Comparison of ENCODE assay signal across 8 cellular contexts in genomic region chr2:27889774-27890145, GRCh38. TPM values are rescaled to one million over a fixed set of nuclear protein-coding genes. Genes with fewer than 3 reads are reported as not detected.
A peak's percentile ranks its signal among the peaks of the same experiment; 100 is the strongest.
DNase-seq lines count a peak whose midpoint lies in the region; ATAC-seq, FAIRE-seq and TF ChIP-seq lines count a peak whose summit lies in the region.

No MANE protein-coding gene starts in this region.

- CTCF ChIA-PET in K562 (lab: Yijun Ruan, JAX; ENCODE audit: low intra/inter-chr PET ratio) = no interaction called here
- CTCF ChIA-PET in HepG2 (lab: Yijun Ruan, JAX; ENCODE audit: low intra/inter-chr PET ratio, low total read pairs) = no interaction called here

- POLR2A ChIA-PET in K562 (lab: Yijun Ruan, JAX) (interaction anchor here (0.6 to 1.5 kb wide), 3 partner anchors 9 to 466 kb away, joined by 3 to 5 read pairs (median 3); no protein-coding TSS in a partner anchor), HepG2 (lab: Yijun Ruan, JAX) (interaction anchor here (0.6 to 2.7 kb wide), 10 partner anchors 14 to 516 kb away, joined by 3 to 20 read pairs (median 4); no protein-coding TSS in a partner anchor)

- TF ChIP-seq RAD21 in K562 (CRISPR knock-in tag; conservative IDR thresholded peaks at IDR 0.05 in 1 of 2, IDR thresholded peaks at IDR 0.05 in 1 of 2) = no peak
- no peak for TF ChIP-seq RAD21 in HepG2 (CRISPR knock-in tag; IDR thresholded peaks at IDR 0.05)

- peak; percentile 35 for DNase-seq in DMS 273 treated with DMSO at 0.1 percent for 48 hours (lab: John Stamatoyannopoulos, UW)
- DNase-seq in HuH-7.5 (ENCODE audit: low spot score) = peak; percentile 12
- no peak for DNase-seq in K562 (ENCODE audit: extremely low read depth in 1 of 4, low spot score in 3 of 4)
- no peak for DNase-seq in HepG2 (ENCODE audit: low spot score)
- DNase-seq in tibial artery = peak in 1 of 2 donors; percentile 72
- no peak for DNase-seq in posterior cingulate gyrus
- no peak for DNase-seq in NCI-H774 (lab: John Stamatoyannopoulos, UW)
- DNase-seq in HT-29 (ENCODE audit: low spot score) = no peak

- intact Hi-C loops in K562 (cut with micrococcal nuclease) (loop anchor here (10.0 kb wide), 2 partner anchors 135 to 505 kb away; partner anchors contain the start of gene FOSL2), HepG2 (cut with micrococcal nuclease; ENCODE audit: unreplicated experiment) (loop anchor here (1.0 to 10.0 kb wide), 4 partner anchors 38 to 503 kb away; partner anchors contain the start of gene FOSL2), tibial artery (cut with DNase I; ENCODE audit: low total_unique reads) (loop anchor here (2.0 to 10.0 kb wide), 3 partner anchors 65 to 501 kb away; partner anchors contain the start of gene MRPL33), posterior cingulate gyrus (cut with DNase I) (loop anchor here (2.0 kb wide), 1 partner anchor 505 kb away; no protein-coding TSS in a partner anchor)

- no peak for TF ChIP-seq POLR2A in K562 (conservative IDR thresholded peaks at IDR 0.05)
- TF ChIP-seq POLR2A in HepG2 (IDR thresholded peaks at IDR 0.05; ENCODE audit: insufficient read depth in 1 of 2, low read depth in 2 of 2, low read length in 2 of 2) = no peak

- peak overlapping the region; percentile 96 for H3K4me2 ChIP-seq in K562 (ENCODE audit: insufficient read depth, low read length)
- H3K4me2 ChIP-seq in HepG2 (ENCODE audit: low read depth, low read length) = peak overlapping the region; percentile 85

- WGBS in K562 (ENCODE audit: insufficient coverage, low coverage, missing lambda C conversion rate) = 21% methylated on average over 10 of the region's 10 CpGs
- WGBS in HepG2 (ENCODE audit: low lambda C conversion rate) = 2% methylated on average over 10 of the region's 10 CpGs

- in situ Hi-C loops in K562 (cut with MboI) = no loop called here
- in situ Hi-C loops in HepG2 (cut with HindIII; ENCODE audit: extremely low pct_ligation_motif_present, low pct_unique_long_range_greater_than_20kb) = loop anchor here (10.0 kb wide), 1 partner anchor 515 kb away; no protein-coding TSS in a partner anchor

- H3K4me3 ChIP-seq in K562 (peak overlapping the region; percentile 57), HepG2 (replicated peaks in 1 of 3; ENCODE audit: insufficient read depth in 1 of 3, low read depth in 2 of 3, low read length in 3 of 3) (peak overlapping the region; percentile 92 to 93 (median 93)), tibial artery (peak overlapping the region; percentile 61 to 82)

- no peaks in the 10 kb centered on the region for H3K9me1 ChIP-seq in K562 (ENCODE audit: control insufficient read depth, insufficient read depth, low read length)

- H3K27ac ChIP-seq in K562 (ENCODE audit: extremely low read depth, low read depth, low read length) (peak overlapping the region; percentile 93; the same call in 2 of the 3 replicates), HepG2 (ENCODE audit: extremely low read length, insufficient read depth, low read length) (peak overlapping the region; percentile 93), tibial artery (peak overlapping the region; percentile 90 to 95)

- H4K20me1 ChIP-seq in K562 (replicated peaks; ENCODE audit: control insufficient read depth, insufficient read depth, low read length) (no peaks in the 10 kb centered on the region), HepG2 (ENCODE audit: insufficient read depth, low read length) (no peaks in the 10 kb centered on the region)

- H3K79me2 ChIP-seq in K562 (ENCODE audit: control insufficient read depth, insufficient read depth, low read length) (peaks cover 26% of the 10 kb centered on the region), HepG2 (ENCODE audit: insufficient read depth, low read length) (peaks cover 25% of the 10 kb centered on the region)

- FAIRE-seq in K562 (lab: Jason Lieb, UNC) (no peak), HepG2 (lab: Jason Lieb, UNC) (no peak)

- H3K4me1 ChIP-seq in K562 (replicated peaks in 1 of 2; ENCODE audit: control insufficient read depth in 2 of 2, insufficient read depth in 2 of 2, low read length in 2 of 2) (peaks cover 6 to 10% of the 10 kb centered on the region in 2 experiments; a peak in 4 of 5 replicates), HepG2 (ENCODE audit: insufficient read depth, low read length) (peaks cover 34% of the 10 kb centered on the region), tibial artery (peaks cover 0 to 52% (median 19%) of the 10 kb centered on the region in 4 donors)

- H3K9me3 ChIP-seq in K562 (replicated peaks; ENCODE audit: control insufficient read depth, insufficient read depth, low read depth, low read length) (no peaks in the 10 kb centered on the region), HepG2 (ENCODE audit: low read length) (no peaks in the 10 kb centered on the region), tibial artery (no peaks in the 10 kb centered on the region)

- H3K27me3 ChIP-seq in K562 (ENCODE audit: control insufficient read depth in 2 of 2, insufficient read depth in 2 of 2, low read length in 2 of 2) = no peaks in the 10 kb centered on the region
- H3K27me3 ChIP-seq in HepG2 (ENCODE audit: control insufficient read depth in 1 of 2, insufficient read depth in 2 of 2, low read length in 2 of 2) = no peaks in the 10 kb centered on the region; a peak in 1 of 5 replicates
- H3K27me3 ChIP-seq in tibial artery = no peaks in the 10 kb centered on the region

- no peak for TF ChIP-seq EP300 in K562 (IDR thresholded peaks at IDR 0.05; ENCODE audit: low read length)
- no peak for TF ChIP-seq EP300 in HepG2 (IDR thresholded peaks at IDR 0.05; ENCODE audit: low read depth in 2 of 2, low read length in 2 of 2)
- TF ChIP-seq EP300 in HepG2 (CRISPR knock-in tag; IDR thresholded peaks at IDR 0.05; ENCODE audit: borderline replicate concordance) = no peak

- peak; percentile 7 for ATAC-seq in K562
- ATAC-seq in HepG2 = peak; percentile 23

- TF ChIP-seq CTCF in K562 (IDR thresholded peaks at IDR 0.05 in 2 of 3, conservative IDR thresholded peaks at IDR 0.05 in 1 of 3; ENCODE audit: insufficient read depth in 2 of 3, low read depth in 1 of 3, low read length in 3 of 3) = no peak
- TF ChIP-seq CTCF in HepG2 (CRISPR knock-in tag; IDR thresholded peaks at IDR 0.05) = no peak
- TF ChIP-seq CTCF in tibial artery (IDR thresholded peaks at IDR 0.05) = no peak

- TSS peak; percentile 76 for BruUV-seq in K562 (replicated peaks; lab: Mats Ljungman, UMichigan)
- TSS peak; percentile 80 for BruUV-seq in HepG2 (replicated peaks; lab: Mats Ljungman, UMichigan)

- H2AFZ ChIP-seq in K562 (ENCODE audit: low read depth, low read length) (peak overlapping the region; percentile 98), HepG2 (ENCODE audit: low read length) (peak overlapping the region; percentile 62)

- H3K36me3 ChIP-seq in K562 (ENCODE audit: control insufficient read depth, insufficient read depth, low read length) = peaks cover 4% of the 10 kb centered on the region; the same call in 1 of the 3 replicates
- peaks cover 0 to 4% of the 10 kb centered on the region in 2 experiments; a peak in 1 of 5 replicates for H3K36me3 ChIP-seq in HepG2 (replicated peaks in 1 of 2; ENCODE audit: control insufficient read depth in 1 of 2, insufficient read depth in 2 of 2, low read length in 2 of 2)
- H3K36me3 ChIP-seq in tibial artery = peaks cover 0 to 5% (median 0%) of the 10 kb centered on the region in 3 donors

- H3K9ac ChIP-seq in K562 (ENCODE audit: insufficient read depth in 1 of 2, low read depth in 2 of 2, low read length in 2 of 2) = peak overlapping the region; percentile 84 to 89
- H3K9ac ChIP-seq in HepG2 (ENCODE audit: insufficient read depth, low read depth, low read length) = peak overlapping the region; percentile 87

RNA-seq across cellular contexts. Expression of gene RBKS, which starts 0.4 kb away (rescaled TPM):
- total RNA-seq in K562 (2011; cell fraction: chromatin; rRNA removed; ENCODE audit: low replicate concordance) = 0.79 and 1.00 TPM in 2 replicates
- 0.50 TPM in 1 of 2 replicates, not detected in the other for total RNA-seq in K562 (2011; cell fraction: nucleolus; rRNA removed)
- total RNA-seq in K562 (2011; cell fraction: nucleoplasm; rRNA removed) = 1.1 and 1.3 TPM in 2 replicates
- total RNA-seq in K562 (2014; rRNA removed) (0.18 and 0.24 TPM in 2 replicates), K562 (2014; rRNA removed; fragmentation: Illumina TruSeq; extraction: Trizol) (0.11 and 0.13 TPM in 2 replicates), K562 (2015; rRNA removed; fragmentation: Illumina TruSeq; extraction: Trizol) (0.15 and 0.25 TPM in 2 replicates), K562 (2021) (0.07 and 0.18 TPM in 2 replicates), HepG2 (2016; rRNA removed; fragmentation: Illumina TruSeq; extraction: Trizol) (7.7 and 11.7 TPM in 2 replicates)
- polyA plus RNA-seq in K562 (2011; rRNA removed) (0.34 and 0.39 TPM in 2 replicates), K562 (2014; fragmentation: Illumina TruSeq; extraction: Trizol) (0.12 and 0.19 TPM in 2 replicates), K562 (2014; fragmentation: Nextera tagmentation; extraction: Ambion mirVana) (under 1 TPM; 0.06 to 0.24 TPM), K562 (2014; rRNA removed) (0.20 and 1.1 TPM in 2 replicates), HepG2 (2011; rRNA removed) (7.8 and 8.3 TPM in 2 replicates)
- polyA plus RNA-seq in K562 (2011; cell fraction: cytosol; rRNA removed) = 0.10 and 0.47 TPM in 2 replicates
- 0.31 and 0.67 TPM in 2 replicates for polyA plus RNA-seq in K562 (2011; cell fraction: nucleus; rRNA removed)
- 0.31 and 0.93 TPM in 2 replicates for polyA plus RNA-seq in K562 (2012)
- 0.36 and 0.39 TPM in 2 replicates for polyA minus RNA-seq in K562 (2011; rRNA and poly(A)+ RNA removed)
- polyA minus RNA-seq in K562 (2011; cell fraction: cytosol; rRNA and poly(A)+ RNA removed) = not detected in 2 replicates
- 1.1 and 1.2 TPM in 2 replicates for polyA minus RNA-seq in K562 (2011; cell fraction: nucleus; rRNA and poly(A)+ RNA removed)
- total RNA-seq in HepG2 (2016; cell fraction: cytosol; rRNA removed; fragmentation: Illumina TruSeq; extraction: Trizol; ENCODE audit: low read depth) = 1.8 and 2.4 TPM in 2 replicates
- 8.0 and 11.5 TPM in 2 replicates for total RNA-seq in HepG2 (2016; cell fraction: insoluble cytoplasmic fraction; rRNA removed; fragmentation: Illumina TruSeq; extraction: Trizol)
- 2.9 and 3.2 TPM in 2 replicates for total RNA-seq in HepG2 (2016; cell fraction: membrane; rRNA removed; fragmentation: Illumina TruSeq; extraction: Trizol)
- total RNA-seq in HepG2 (2016; cell fraction: nucleus; rRNA removed; fragmentation: Illumina TruSeq; extraction: Trizol) = 3.7 and 4.5 TPM in 2 replicates
- 7.5 and 9.2 TPM in 2 replicates for polyA plus RNA-seq in HepG2 (2011; cell fraction: cytosol; rRNA removed)
- 1.4 and 2.0 TPM in 2 replicates for polyA plus RNA-seq in HepG2 (2011; cell fraction: nucleus; rRNA removed)
- 4.9 and 12.6 TPM in 2 replicates for polyA plus RNA-seq in HepG2 (2012)
- polyA plus RNA-seq in HepG2 (2016; cell fraction: cytosol; fragmentation: Illumina TruSeq; extraction: Trizol; ENCODE audit: low read depth) = 1.8 and 2.2 TPM in 2 replicates
- polyA plus RNA-seq in HepG2 (2016; cell fraction: insoluble cytoplasmic fraction; fragmentation: Illumina TruSeq; extraction: Trizol; ENCODE audit: low read depth) = 10.1 and 10.5 TPM in 2 replicates
- polyA plus RNA-seq in HepG2 (2016; cell fraction: membrane; fragmentation: Illumina TruSeq; extraction: Trizol; ENCODE audit: low read depth) = 2.2 and 2.3 TPM in 2 replicates
- polyA plus RNA-seq in HepG2 (2016; cell fraction: nucleus; fragmentation: Illumina TruSeq; extraction: Trizol; ENCODE audit: insufficient read depth, low read depth) = 2.4 and 3.5 TPM in 2 replicates
- 1.0 and 4.2 TPM in 2 replicates for polyA minus RNA-seq in HepG2 (2011; rRNA and poly(A)+ RNA removed; ENCODE audit: low replicate concordance)
- 2.5 and 3.7 TPM in 2 replicates for polyA minus RNA-seq in HepG2 (2011; cell fraction: cytosol; rRNA and poly(A)+ RNA removed)
- polyA minus RNA-seq in HepG2 (2011; cell fraction: nucleus; rRNA and poly(A)+ RNA removed) = 7.6 and 9.3 TPM in 2 replicates
- 0.42 and 0.53 TPM in 2 replicates for total RNA-seq in HT-29 (2014; rRNA removed; shearing (Covaris generic))

RNA-seq across cellular contexts. Expression of gene BABAM2, which starts 0.8 kb away (rescaled TPM):
- total RNA-seq in K562 (2011; cell fraction: chromatin; rRNA removed; ENCODE audit: low replicate concordance) = 95.1 and 126 TPM in 2 replicates
- 41.5 and 49.6 TPM in 2 replicates for total RNA-seq in K562 (2011; cell fraction: nucleolus; rRNA removed)
- total RNA-seq in K562 (2011; cell fraction: nucleoplasm; rRNA removed) = 76.3 and 103 TPM in 2 replicates
- total RNA-seq in K562 (2014; rRNA removed) (10.9 and 15.6 TPM in 2 replicates), K562 (2014; rRNA removed; fragmentation: Illumina TruSeq; extraction: Trizol) (27.3 and 31.8 TPM in 2 replicates), K562 (2015; rRNA removed; fragmentation: Illumina TruSeq; extraction: Trizol) (19.9 and 23.5 TPM in 2 replicates), K562 (2021) (23.9 and 24.2 TPM in 2 replicates), HepG2 (2016; rRNA removed; fragmentation: Illumina TruSeq; extraction: Trizol) (24.9 and 34.8 TPM in 2 replicates)
- polyA plus RNA-seq in K562 (2011; rRNA removed) (22.8 and 25.6 TPM in 2 replicates), K562 (2014; fragmentation: Illumina TruSeq; extraction: Trizol) (27.9 and 32.9 TPM in 2 replicates), K562 (2014; fragmentation: Nextera tagmentation; extraction: Ambion mirVana) (10 to 100 TPM; 35.2 to 37.4 TPM), K562 (2014; rRNA removed) (15.6 and 18.0 TPM in 2 replicates), HepG2 (2011; rRNA removed) (28.0 and 28.3 TPM in 2 replicates)
- polyA plus RNA-seq in K562 (2011; cell fraction: cytosol; rRNA removed) = 15.8 and 16.3 TPM in 2 replicates
- 21.4 TPM in 2 replicates for polyA plus RNA-seq in K562 (2011; cell fraction: nucleus; rRNA removed)
- polyA plus RNA-seq in K562 (2012) = 24.0 and 34.6 TPM in 2 replicates
- 30.3 and 33.4 TPM in 2 replicates for polyA minus RNA-seq in K562 (2011; rRNA and poly(A)+ RNA removed)
- polyA minus RNA-seq in K562 (2011; cell fraction: cytosol; rRNA and poly(A)+ RNA removed) = 10.7 and 17.9 TPM in 2 replicates
- 42.8 and 66.1 TPM in 2 replicates for polyA minus RNA-seq in K562 (2011; cell fraction: nucleus; rRNA and poly(A)+ RNA removed)
- total RNA-seq in HepG2 (2016; cell fraction: cytosol; rRNA removed; fragmentation: Illumina TruSeq; extraction: Trizol; ENCODE audit: low read depth) = 8.2 and 8.5 TPM in 2 replicates
- total RNA-seq in HepG2 (2016; cell fraction: insoluble cytoplasmic fraction; rRNA removed; fragmentation: Illumina TruSeq; extraction: Trizol) = 26.2 and 31.2 TPM in 2 replicates
- 13.7 and 14.1 TPM in 2 replicates for total RNA-seq in HepG2 (2016; cell fraction: membrane; rRNA removed; fragmentation: Illumina TruSeq; extraction: Trizol)
- total RNA-seq in HepG2 (2016; cell fraction: nucleus; rRNA removed; fragmentation: Illumina TruSeq; extraction: Trizol) = 33.5 and 34.7 TPM in 2 replicates
- polyA plus RNA-seq in HepG2 (2011; cell fraction: cytosol; rRNA removed) = 18.3 and 23.5 TPM in 2 replicates
- polyA plus RNA-seq in HepG2 (2011; cell fraction: nucleus; rRNA removed) = 14.1 and 17.0 TPM in 2 replicates
- polyA plus RNA-seq in HepG2 (2012) = 23.1 and 32.2 TPM in 2 replicates
- 11.4 and 14.0 TPM in 2 replicates for polyA plus RNA-seq in HepG2 (2016; cell fraction: cytosol; fragmentation: Illumina TruSeq; extraction: Trizol; ENCODE audit: low read depth)
- 49.9 and 58.4 TPM in 2 replicates for polyA plus RNA-seq in HepG2 (2016; cell fraction: insoluble cytoplasmic fraction; fragmentation: Illumina TruSeq; extraction: Trizol; ENCODE audit: low read depth)
- 17.1 and 19.7 TPM in 2 replicates for polyA plus RNA-seq in HepG2 (2016; cell fraction: membrane; fragmentation: Illumina TruSeq; extraction: Trizol; ENCODE audit: low read depth)
- 22.3 and 23.0 TPM in 2 replicates for polyA plus RNA-seq in HepG2 (2016; cell fraction: nucleus; fragmentation: Illumina TruSeq; extraction: Trizol; ENCODE audit: insufficient read depth, low read depth)
- 22.8 and 28.8 TPM in 2 replicates for polyA minus RNA-seq in HepG2 (2011; rRNA and poly(A)+ RNA removed; ENCODE audit: low replicate concordance)
- 18.5 and 21.5 TPM in 2 replicates for polyA minus RNA-seq in HepG2 (2011; cell fraction: cytosol; rRNA and poly(A)+ RNA removed)
- polyA minus RNA-seq in HepG2 (2011; cell fraction: nucleus; rRNA and poly(A)+ RNA removed) = 132 and 154 TPM in 2 replicates
- 7.0 and 10.5 TPM in 2 replicates for total RNA-seq in HT-29 (2014; rRNA removed; shearing (Covaris generic))

Comparison
In these comparisons a context has a peak if more than half of its experiments do, and no peak if none do; other contexts are left out.
1. DNase-seq: peak in DMS 273 treated with DMSO at 0.1 percent for 48 hours (single experiment) and HuH-7.5 (single experiment); none in K562 (0 of 4), HepG2 (single experiment), posterior cingulate gyrus (0 of 10), NCI-H774 (single experiment) and HT-29 (single experiment).
2. Peak in every context shown above with its lines, with median percentiles within 50 percentile points of each other: H3K27ac ChIP-seq and H3K4me3 ChIP-seq.